ENCODE assay signal across 1 cellular context in genomic region chr9:38423273-38423938, GRCh38.
TF ChIP-seq lines count a peak whose summit lies in the region.

No MANE protein-coding gene starts in this region.

TF ChIP-seq in IMR-90, 13 proteins besides CTCF, POLR2A, EP300 and RAD21 (continued from another document):
- no peak for TF ChIP-seq USF2 (IDR thresholded peaks at IDR 0.05; ENCODE audit: low read depth, low read length)
- no peak for TF ChIP-seq RCOR1 (IDR thresholded peaks at IDR 0.05; ENCODE audit: insufficient replicate concordance, low read length)
- TF ChIP-seq CEBPB (IDR thresholded peaks at IDR 0.05; ENCODE audit: low read depth, low read length) = no peak
- no peak for TF ChIP-seq MXI1 (IDR thresholded peaks at IDR 0.05; ENCODE audit: borderline replicate concordance, low read depth, low read length)
- no peak for TF ChIP-seq SMC3 (IDR thresholded peaks at IDR 0.05; ENCODE audit: low read depth, low read length)
- TF ChIP-seq MAFK (IDR thresholded peaks at IDR 0.05; ENCODE audit: low read depth, low read length) = no peak
- no peak for TF ChIP-seq CHD1 (IDR thresholded peaks at IDR 0.05; ENCODE audit: low read depth, low read length)
- TF ChIP-seq ELK1 (IDR thresholded peaks at IDR 0.05; ENCODE audit: borderline replicate concordance, low read depth, low read length) = no peak
- TF ChIP-seq NFE2L2 (IDR thresholded peaks at IDR 0.05; ENCODE audit: low read depth, low read length) = no peak
- TF ChIP-seq FOS (IDR thresholded peaks at IDR 0.05; ENCODE audit: low read depth, low read length) = no peak
- no peak for TF ChIP-seq RFX5 (IDR thresholded peaks at IDR 0.05; ENCODE audit: low read depth, low read length)
